9 cellular contexts compared by ENCODE assay signal in the genomic region with DNA sequence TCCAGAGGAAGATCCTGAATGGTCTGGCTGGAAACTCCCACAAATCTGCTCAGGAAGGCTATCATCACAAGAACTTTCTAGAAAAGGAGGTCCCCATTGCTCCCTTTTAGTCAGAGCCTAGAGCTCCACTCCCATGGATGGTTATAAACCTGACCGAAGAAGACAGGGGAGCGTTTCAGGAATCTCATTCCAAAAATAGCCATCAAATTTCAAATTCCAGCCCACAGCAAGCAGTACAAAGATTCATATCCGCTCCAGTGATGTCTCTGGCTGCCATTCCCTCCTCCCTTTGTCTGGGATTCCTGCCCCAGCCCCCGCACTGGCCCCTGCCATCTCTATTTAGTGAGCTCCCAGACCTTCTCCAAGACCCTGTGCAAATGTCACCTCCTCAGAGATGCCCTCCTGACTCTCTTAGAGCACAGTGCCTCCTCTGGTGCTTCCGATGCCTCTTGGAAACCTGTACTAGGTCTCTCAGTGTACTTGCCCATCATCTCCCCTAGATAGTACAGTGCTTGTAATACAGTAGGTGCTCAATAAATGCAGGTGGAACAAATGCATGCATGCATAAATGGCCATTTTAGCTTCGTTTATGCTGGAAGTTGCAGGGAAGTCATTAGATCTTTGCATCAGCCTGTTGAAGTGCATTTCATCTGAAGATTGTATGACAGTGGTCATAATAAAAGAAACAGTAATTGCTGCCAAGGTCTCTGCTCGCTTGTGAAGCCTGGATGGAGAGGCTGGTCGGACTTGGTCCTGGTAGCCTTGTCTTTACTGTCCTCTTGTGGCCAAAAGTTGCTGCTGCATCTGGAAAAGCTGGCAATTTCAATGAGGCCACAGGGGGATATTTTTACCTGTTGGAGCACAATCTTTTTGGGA. TPM values are rescaled to one million over a fixed set of nuclear protein-coding genes. Genes with fewer than 3 reads are reported as not detected.
DNase-seq lines count a peak whose midpoint lies in the region; ATAC-seq, FAIRE-seq and TF ChIP-seq lines count a peak whose summit lies in the region.
"Had no signal": no experiment of that assay in that cellular context is flagged by ENCODE, and none has a peak within 500 bp of the region (broad histone marks: within the 10 kb centered on the region; RNA-seq: fewer than 3 reads in every experiment).

No MANE protein-coding gene starts in this region.

- H3K36me3 ChIP-seq in Loucy (ENCODE audit: insufficient read depth, low read length) (no peaks in the 10 kb centered on the region), upper lobe of left lung (no peaks in the 10 kb centered on the region)

- peak; percentile 91 for FAIRE-seq in endometrium (lab: Jason Lieb, UNC)

- H3K27me3 ChIP-seq in Loucy (ENCODE audit: insufficient read depth, low read length, poor library complexity, severe bottlenecking) (no peaks in the 10 kb centered on the region), upper lobe of left lung (no peaks in the 10 kb centered on the region)

- H3K79me2 ChIP-seq in Loucy (ENCODE audit: insufficient read depth, low read length), result no peaks in the 10 kb centered on the region

- H3K4me2 ChIP-seq in Loucy (ENCODE audit: low read depth, low read length, poor library complexity, severe bottlenecking), result no peak overlapping the region

- no peak overlapping the region for H3K27ac ChIP-seq in upper lobe of left lung

- no peaks in the 10 kb centered on the region for H3F3A ChIP-seq in Loucy (ENCODE audit: low read depth)

- H3K4me3 ChIP-seq in Loucy (ENCODE audit: low read length, poor library complexity, severe bottlenecking) (no peak overlapping the region), upper lobe of left lung (no peak overlapping the region)

- H4K20me1 ChIP-seq in Loucy (ENCODE audit: insufficient read depth, low read length, poor library complexity, severe bottlenecking), result no peaks in the 10 kb centered on the region

- TF ChIP-seq CTCF in Loucy (conservative IDR thresholded peaks at IDR 0.05; ENCODE audit: low read length) (peak; percentile 99), upper lobe of left lung (IDR thresholded peaks at IDR 0.05) (peak; percentile 79 to 93 (median 84))

- DNase-seq in NCI-H2029 treated with DMSO at 0.1 percent for 48 hours (lab: John Stamatoyannopoulos, UW) (peak; percentile 13), NCI-H2029 (lab: John Stamatoyannopoulos, UW) (no peak), SK-N-DZ (ENCODE audit: low spot score) (peak; percentile 51), medulla oblongata (ENCODE audit: extremely low spot score) (peak; percentile 76), upper lobe of left lung (peak in 1 of 2 donors; percentile 63)

- H3K4me1 ChIP-seq in Loucy (ENCODE audit: insufficient read depth, low read length, poor library complexity, severe bottlenecking) (no peaks in the 10 kb centered on the region), upper lobe of left lung (peaks cover 0 to 5% (median 2%) of the 10 kb centered on the region in 4 donors)

- no peak overlapping the region for H2AFZ ChIP-seq in Loucy (ENCODE audit: low read length)

- no peaks in the 10 kb centered on the region for H3K9me2 ChIP-seq in Loucy (replicated peaks; ENCODE audit: low read depth, low read length)

- no peak overlapping the region for H3K9ac ChIP-seq in Loucy (ENCODE audit: low read depth, low read length, poor library complexity, severe bottlenecking)

- peak; percentile 62 for ATAC-seq in GM21576 (IDR thresholded peaks at IDR 0.05; ENCODE audit: unreplicated experiment)
- ATAC-seq in upper lobe of left lung (ENCODE audit: low FRiP score in 2 of 2), result peak; percentile 35 to 82

- TF ChIP-seq EP300 in upper lobe of left lung (IDR thresholded peaks at IDR 0.05), result no peak

- TF ChIP-seq POLR2A in upper lobe of left lung (IDR thresholded peaks at IDR 0.05), result no peak

- WGBS in upper lobe of left lung, 2 donors, result 51 to 54% methylated on average over 8 of the region's 8 CpGs

- H3K9me3 ChIP-seq in Loucy (ENCODE audit: insufficient read depth, low read depth, low read length), result no peaks in the 10 kb centered on the region
- H3K9me3 ChIP-seq in upper lobe of left lung, result no peaks in the 10 kb centered on the region

RNA-seq across cellular contexts. Expression of gene HABP2, which starts 32.0 kb away (rescaled TPM):
- polyA plus RNA-seq in SK-N-DZ (2014; cell fraction: cytosol; rRNA removed), result not detected in 2 replicates
- polyA plus RNA-seq in SK-N-DZ (2014; cell fraction: nucleus; rRNA removed), result not detected in 2 replicates
- total RNA-seq in upper lobe of left lung, result 10 to 100 TPM in 1 of 6 donors, 1 to 10 TPM in 1, under 1 TPM in 2, not detected in 2; 0.15 to 10.3 (median 1.3) TPM
- total RNA-seq: CD4-positive, alpha-beta memory T cell had no signal
- polyA plus RNA-seq: CD4-positive, alpha-beta memory T cell had no signal
